11 cellular contexts compared by ENCODE assay signal in genomic region chr7:127667017-127667670, GRCh38. TPM values are rescaled to one million over a fixed set of nuclear protein-coding genes. Genes with fewer than 3 reads are reported as not detected.
DNase-seq lines count a peak whose midpoint lies in the region; ATAC-seq and TF ChIP-seq lines count a peak whose summit lies in the region.
"Had no signal": no experiment of that assay in that cellular context is flagged by ENCODE, and none has a peak within 500 bp of the region (broad histone marks: within the 10 kb centered on the region; RNA-seq: fewer than 3 reads in every experiment).

No MANE protein-coding gene starts in this region.

- peak; percentile 67 for ATAC-seq in HCT116
- ATAC-seq in foreskin keratinocyte = peak; percentile 97
- ATAC-seq in HG03469 (IDR thresholded peaks at IDR 0.05; ENCODE audit: unreplicated experiment) = no peak

- no peak overlapping the region for H3K9ac ChIP-seq in HCT116 (ENCODE audit: low read length)

- no peaks in the 10 kb centered on the region for H3K9me2 ChIP-seq in HCT116 (ENCODE audit: insufficient read depth)

- TF ChIP-seq POLR2A in HCT116 (IDR thresholded peaks at IDR 0.05; ENCODE audit: borderline replicate concordance, extremely low read depth, insufficient read depth, insufficient read length) = no peak

- no peaks in the 10 kb centered on the region for H3K9me3 ChIP-seq in HCT116 (ENCODE audit: control insufficient read depth in 1 of 2, insufficient read depth in 1 of 2, low read depth in 1 of 2, low read length in 2 of 2)

- no peak for TF ChIP-seq RAD21 in HCT116 (IDR thresholded peaks at IDR 0.05; ENCODE audit: low read depth)

- peaks cover 2 to 24% of the 10 kb centered on the region in 2 experiments; a peak in 2 of 4 replicates for H3K4me1 ChIP-seq in HCT116 (ENCODE audit: control insufficient read depth in 1 of 2, insufficient read depth in 2 of 2, low read length in 2 of 2)
- H3K4me1 ChIP-seq in foreskin keratinocyte = peaks cover 30% of the 10 kb centered on the region

- CTCF ChIA-PET in HCT116 (lab: Charles Lee) = interaction anchor here (0.6 kb wide), 1 partner anchor 38 kb away, joined by 3 read pairs; no protein-coding TSS in a partner anchor

- peaks cover 40% of the 10 kb centered on the region for H4K20me1 ChIP-seq in HCT116 (ENCODE audit: insufficient read depth)

- peaks cover 4% of the 10 kb centered on the region in 2 experiments; a peak in 3 of 4 replicates for H3K36me3 ChIP-seq in HCT116 (ENCODE audit: control insufficient read depth in 1 of 2, insufficient read depth in 2 of 2, low read length in 2 of 2)

- peaks cover 100% of the 10 kb centered on the region for H3K79me2 ChIP-seq in HCT116 (ENCODE audit: insufficient read depth, low read length)

- no peak overlapping the region for H3K4me3 ChIP-seq in HCT116 (replicated peaks in 1 of 2; ENCODE audit: low read depth in 1 of 2, low read length in 2 of 2)

- H3K4me2 ChIP-seq in HCT116 (ENCODE audit: low read length) = peak overlapping the region; percentile 36

- intact Hi-C loops in HCT116 (cut with micrococcal nuclease) = no loop called here
- intact Hi-C loops in cardiac septum (cut with DNase I) = no loop called here

- no peak overlapping the region for H3K27ac ChIP-seq in HCT116 (ENCODE audit: low read depth, low read length)
- peak overlapping the region; percentile 72 for H3K27ac ChIP-seq in foreskin keratinocyte

- RAD21 ChIA-PET in HCT116 (lab: Charles Lee; ENCODE audit: low non-redundant PET in 1 of 2, low total read pairs in 2 of 2, uncharacterized antibody in 2 of 2, unreplicated experiment in 2 of 2) = no interaction called here

- H2AFZ ChIP-seq in HCT116 (ENCODE audit: low read depth, low read length, poor library complexity, severe bottlenecking) = no peak overlapping the region

- BruUV-seq in HCT116 (replicated peaks; lab: Mats Ljungman, UMichigan) = no TSS peak

- TF ChIP-seq CTCF in HCT116 (IDR thresholded peaks at IDR 0.05 in 2 of 3, conservative IDR thresholded peaks at IDR 0.05 in 1 of 3; ENCODE audit: borderline replicate concordance in 1 of 3, insufficient read depth in 1 of 3, low read depth in 2 of 3, low read length in 2 of 3) (no peak), foreskin keratinocyte (conservative IDR thresholded peaks at IDR 0.05) (no peak)

- POLR2A ChIA-PET in HCT116 (lab: Charles Lee) = no interaction called here

- H3K27me3 ChIP-seq in HCT116 (ENCODE audit: insufficient read depth, low read length) (no peaks in the 10 kb centered on the region), foreskin keratinocyte (no peaks in the 10 kb centered on the region)

- peak; percentile 26 for DNase-seq in AG08396 (ENCODE audit: low spot score)
- no peak for DNase-seq in HCT116 (ENCODE audit: low read depth, low spot score)
- peak; percentile 33 for DNase-seq in SW480 (ENCODE audit: low spot score)
- DNase-seq in foreskin keratinocyte = peak; percentile 72 to 82
- no peak for DNase-seq in UCSD-AML1 (lab: John Stamatoyannopoulos, UW; ENCODE audit: unreplicated experiment)
- no peak for DNase-seq in cardiac septum (ENCODE audit: low spot score)
- DNase-seq in activated CD4-positive, CD25-positive, alpha-beta regulatory T cell (lab: John Stamatoyannopoulos, UW) = no peak
- DNase-seq: NCI-H446 had no signal

TF ChIP-seq in HCT116, 20 proteins besides CTCF, POLR2A, EP300 and RAD21:
- TF ChIP-seq EZH2phosphoT487 (IDR thresholded peaks at IDR 0.05; ENCODE audit: borderline replicate concordance) (no peak), FOSL1 (IDR thresholded peaks at IDR 0.05; ENCODE audit: low read depth) (peak; percentile 41; the same call in 1 of the 2 replicates), POLR2AphosphoS5 (IDR thresholded peaks at IDR 0.05; ENCODE audit: low read depth, low read length) (no peak)

RNA-seq across cellular contexts. Expression of gene SND1, which starts 15.2 kb away (rescaled TPM):
- total RNA-seq in HCT116 (2021; ENCODE audit: unreplicated experiment) (169 TPM), foreskin keratinocyte (188 and 213 TPM in 2 replicates), cardiac septum (66.7 TPM)
- polyA plus RNA-seq in HCT116 (2012) = 126 and 142 TPM in 2 replicates
- 140 and 151 TPM in 2 replicates for polyA plus RNA-seq in foreskin keratinocyte

RNA-seq across cellular contexts. Expression of gene PAX4, which starts 49.2 kb away (rescaled TPM):
- total RNA-seq in HCT116 (2021; ENCODE audit: unreplicated experiment) (not detected), foreskin keratinocyte (not detected in 2 replicates), cardiac septum (not detected)
- not detected in 2 replicates for polyA plus RNA-seq in HCT116 (2012)
- polyA plus RNA-seq in foreskin keratinocyte = not detected in 2 replicates
- total RNA-seq: dermis microvascular lymphatic vessel endothelial cell, liver had no signal
- polyA plus RNA-seq: liver had no signal

Comparison
In these comparisons a context has a peak if more than half of its experiments do, and no peak if none do; other contexts are left out.
1. DNase-seq: peak in AG08396 (single experiment), SW480 (single experiment) and foreskin keratinocyte (2 of 2); none in HCT116 (single experiment), UCSD-AML1 (single experiment), cardiac septum (single experiment) and activated CD4-positive, CD25-positive, alpha-beta regulatory T cell (0 of 4).